1 cellular context compared by ENCODE assay signal in the genomic region with DNA sequence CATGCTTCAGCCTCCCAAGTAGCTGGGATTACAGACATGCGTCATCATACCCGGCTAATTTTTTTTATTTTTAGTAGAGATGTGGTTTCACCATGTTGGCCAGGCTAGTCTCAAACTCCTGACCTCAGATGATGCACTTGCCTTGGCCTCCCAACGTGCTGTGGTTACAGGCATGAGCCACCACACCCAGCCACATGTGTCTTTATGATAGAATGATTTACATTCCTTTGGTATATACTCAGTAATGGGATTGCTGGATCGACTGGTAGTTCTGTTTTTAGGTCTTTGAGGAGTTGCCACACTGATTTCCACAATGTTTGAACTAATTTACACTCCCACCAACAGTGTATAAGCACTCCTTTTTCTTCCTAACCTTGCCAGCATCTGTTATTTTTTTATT.
TF ChIP-seq lines count a peak whose summit lies in the region.

No MANE protein-coding gene starts in this region.

TF ChIP-seq in IMR-90, 13 proteins besides CTCF, POLR2A, EP300 and RAD21 (continued from another document):
- peak; percentile 60; the same call in 1 of the 2 replicates for TF ChIP-seq CEBPB (IDR thresholded peaks at IDR 0.05; ENCODE audit: low read depth, low read length)
- no peak; the same call in 1 of the 2 replicates for TF ChIP-seq FOS (IDR thresholded peaks at IDR 0.05; ENCODE audit: low read depth, low read length)
- TF ChIP-seq, protein P1, sequence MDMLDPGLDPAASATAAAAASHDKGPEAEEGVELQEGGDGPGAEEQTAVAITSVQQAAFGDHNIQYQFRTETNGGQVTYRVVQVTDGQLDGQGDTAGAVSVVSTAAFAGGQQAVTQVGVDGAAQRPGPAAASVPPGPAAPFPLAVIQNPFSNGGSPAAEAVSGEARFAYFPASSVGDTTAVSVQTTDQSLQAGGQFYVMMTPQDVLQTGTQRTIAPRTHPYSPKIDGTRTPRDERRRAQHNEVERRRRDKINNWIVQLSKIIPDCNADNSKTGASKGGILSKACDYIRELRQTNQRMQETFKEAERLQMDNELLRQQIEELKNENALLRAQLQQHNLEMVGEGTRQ (IDR thresholded peaks at IDR 0.05; ENCODE audit: low read depth, low read length) = no peak
- no peak for TF ChIP-seq MAFK (IDR thresholded peaks at IDR 0.05; ENCODE audit: low read depth, low read length)
TF ChIP-seq in IMR-90: peak in this region for 4.
